20 cellular contexts compared by ENCODE assay signal in genomic region chr20:17573493-17573892, GRCh38. TPM values are rescaled to one million over a fixed set of nuclear protein-coding genes. Genes with fewer than 3 reads are reported as not detected.
DNase-seq lines count a peak whose midpoint lies in the region; ATAC-seq and TF ChIP-seq lines count a peak whose summit lies in the region.
"Had no signal": no experiment of that assay in that cellular context is flagged by ENCODE, and none has a peak within 500 bp of the region (broad histone marks: within the 10 kb centered on the region; RNA-seq: fewer than 3 reads in every experiment).

No MANE protein-coding gene starts in this region.

- no peak for ATAC-seq in GM18867 (IDR thresholded peaks at IDR 0.05; ENCODE audit: unreplicated experiment)
- ATAC-seq in HG02981 (IDR thresholded peaks at IDR 0.05; ENCODE audit: unreplicated experiment): no peak
- ATAC-seq: heart left ventricle had no signal

- H4K20me1 ChIP-seq in Loucy (ENCODE audit: insufficient read depth, low read length, poor library complexity, severe bottlenecking): peaks cover 61% of the 10 kb centered on the region

- H3K9me3 ChIP-seq in Loucy (ENCODE audit: insufficient read depth, low read depth, low read length) (no peaks in the 10 kb centered on the region), muscle layer of colon (ENCODE audit: low read length) (no peaks in the 10 kb centered on the region), suprapubic skin (no peaks in the 10 kb centered on the region), colonic mucosa (no peaks in the 10 kb centered on the region)
- H3K9me3 ChIP-seq: heart left ventricle, SK-N-SH, testis had no signal

- intact Hi-C loops in colonic mucosa (cut with DNase I): loop anchor here (5.0 kb wide), 1 partner anchor 39 kb away; no protein-coding TSS in a partner anchor

- WGBS in suprapubic skin: 53% methylated on average over 3 of the region's 3 CpGs

- H3K36me3 ChIP-seq in Loucy (ENCODE audit: insufficient read depth, low read length): no peaks in the 10 kb centered on the region
- peaks cover 3% of the 10 kb centered on the region for H3K36me3 ChIP-seq in muscle layer of colon (ENCODE audit: insufficient read depth, low read length)
- H3K36me3 ChIP-seq in suprapubic skin: no peaks in the 10 kb centered on the region
- no peaks in the 10 kb centered on the region for H3K36me3 ChIP-seq in colonic mucosa

- H3K79me2 ChIP-seq in Loucy (ENCODE audit: insufficient read depth, low read length): peaks cover 77% of the 10 kb centered on the region

- peak overlapping the region; percentile 91 for H3K4me2 ChIP-seq in Loucy (ENCODE audit: low read depth, low read length, poor library complexity, severe bottlenecking)

- no peaks in the 10 kb centered on the region for H3K27me3 ChIP-seq in Loucy (ENCODE audit: insufficient read depth, low read length, poor library complexity, severe bottlenecking)
- no peaks in the 10 kb centered on the region for H3K27me3 ChIP-seq in muscle layer of colon (ENCODE audit: control insufficient read depth in 1 of 2, insufficient read depth in 2 of 2, low read length in 2 of 2)
- H3K27me3 ChIP-seq in suprapubic skin: no peaks in the 10 kb centered on the region
- no peaks in the 10 kb centered on the region for H3K27me3 ChIP-seq in colonic mucosa
- H3K27me3 ChIP-seq: brain microvascular endothelial cell, dorsolateral prefrontal cortex, heart left ventricle, testis had no signal

- no peak for TF ChIP-seq CTCF in Loucy (conservative IDR thresholded peaks at IDR 0.05; ENCODE audit: low read length)
- TF ChIP-seq CTCF in coronary artery (IDR thresholded peaks at IDR 0.05): no peak
- TF ChIP-seq CTCF in suprapubic skin (IDR thresholded peaks at IDR 0.05): no peak
- TF ChIP-seq CTCF in colonic mucosa (IDR thresholded peaks at IDR 0.05): no peak

- DNase-seq in coronary artery (ENCODE audit: low spot score): no peak
- no peak for DNase-seq in suprapubic skin (ENCODE audit: low spot score in 2 of 2)
- DNase-seq in colonic mucosa: no peak
- DNase-seq in NCI-H187 treated with DMSO at 0.1 percent for 48 hours (lab: John Stamatoyannopoulos, UW): no peak
- DNase-seq: activated CD4-positive, alpha-beta T cell treated with anti-CD3 and anti-CD28 coated beads, Interleukin-2, amount 10 ng/mL, durations not matched to agents 7 days and 5 days; activated naive CD4-positive, alpha-beta T cell treated with anti-CD3 and anti-CD28 coated beads, Interleukin-2, amount 10 ng/mL, durations not matched to agents 7 days and 5 days; AML-193; brain microvascular endothelial cell; dorsolateral prefrontal cortex; heart left ventricle; mesendoderm; NCI-H526 treated with DMSO at 0.1 percent for 48 hours; occipital lobe; SK-N-SH; stimulated activated CD4-positive, alpha-beta T cell treated with anti-CD3 and anti-CD28 coated beads, Interleukin-4, amount 100 ng/mL, for 24 hours; testis had no signal

- no peak for TF ChIP-seq EP300 in suprapubic skin (IDR thresholded peaks at IDR 0.05)

- H3K9ac ChIP-seq in Loucy (ENCODE audit: low read depth, low read length, poor library complexity, severe bottlenecking): peak overlapping the region; percentile 70
- peak overlapping the region; percentile 76 for H3K9ac ChIP-seq in muscle layer of colon (ENCODE audit: low read length)
- no peak overlapping the region for H3K9ac ChIP-seq in colonic mucosa (ENCODE audit: low read depth in 2 of 2, low read length in 2 of 2)
- H3K9ac ChIP-seq: SK-N-SH had no signal

- H3K27ac ChIP-seq in coronary artery (peak overlapping the region; percentile 51 to 100), muscle layer of colon (ENCODE audit: low read depth, low read length) (peak overlapping the region; percentile 6), suprapubic skin (no peak overlapping the region), colonic mucosa (no peak overlapping the region)
- H3K27ac ChIP-seq: brain microvascular endothelial cell had no signal

- no peaks in the 10 kb centered on the region for H3K9me2 ChIP-seq in Loucy (replicated peaks; ENCODE audit: low read depth, low read length)
- H3K9me2 ChIP-seq: SK-N-SH had no signal

- H2AFZ ChIP-seq in Loucy (ENCODE audit: low read length): no peak overlapping the region

- TF ChIP-seq POLR2A in suprapubic skin (IDR thresholded peaks at IDR 0.05): no peak

- peaks cover 43% of the 10 kb centered on the region for H3K4me1 ChIP-seq in Loucy (ENCODE audit: insufficient read depth, low read length, poor library complexity, severe bottlenecking)
- peaks cover 30% of the 10 kb centered on the region for H3K4me1 ChIP-seq in muscle layer of colon (ENCODE audit: insufficient read depth, low read length)
- H3K4me1 ChIP-seq in suprapubic skin: peaks cover 43% of the 10 kb centered on the region
- H3K4me1 ChIP-seq in colonic mucosa: peaks cover 9% of the 10 kb centered on the region

- H3K4me3 ChIP-seq in Loucy (ENCODE audit: low read length, poor library complexity, severe bottlenecking) (peak overlapping the region; percentile 73), coronary artery (peak overlapping the region; percentile 100), muscle layer of colon (ENCODE audit: low read depth in 1 of 2, low read length in 2 of 2) (peak overlapping the region; percentile 7 to 95), suprapubic skin (peak overlapping the region; percentile 98), colonic mucosa (no peak overlapping the region)
- H3K4me3 ChIP-seq: testis had no signal

- no peaks in the 10 kb centered on the region for H3F3A ChIP-seq in Loucy (ENCODE audit: low read depth)

RNA-seq across cellular contexts. Expression of gene DSTN, which starts 3.6 kb away (rescaled TPM):
- total RNA-seq in suprapubic skin (100 to 1,000 TPM; 186 to 301 (median 258) TPM), colonic mucosa (100 to 1,000 TPM; 247 to 437 TPM)

RNA-seq across cellular contexts. Expression of gene BFSP1, which starts 42.3 kb away (rescaled TPM):
- 1 to 10 TPM in 3 of 4 donors, under 1 TPM in 1; 0.85 to 1.7 (median 1.4) TPM for total RNA-seq in suprapubic skin
- total RNA-seq in colonic mucosa: under 1 TPM; 0.50 to 0.59 TPM

Comparison
In these comparisons a context has a peak if more than half of its experiments do, and no peak if none do; other contexts are left out.
1. H3K9ac ChIP-seq: peak in Loucy (single experiment) and muscle layer of colon (single experiment); none in colonic mucosa (0 of 2).
2. H3K27ac ChIP-seq: peak in coronary artery (2 of 2) and muscle layer of colon (single experiment); none in suprapubic skin (single experiment) and colonic mucosa (single experiment).